Comparison of ENCODE assay signal across 1 cellular context in the genomic region with DNA sequence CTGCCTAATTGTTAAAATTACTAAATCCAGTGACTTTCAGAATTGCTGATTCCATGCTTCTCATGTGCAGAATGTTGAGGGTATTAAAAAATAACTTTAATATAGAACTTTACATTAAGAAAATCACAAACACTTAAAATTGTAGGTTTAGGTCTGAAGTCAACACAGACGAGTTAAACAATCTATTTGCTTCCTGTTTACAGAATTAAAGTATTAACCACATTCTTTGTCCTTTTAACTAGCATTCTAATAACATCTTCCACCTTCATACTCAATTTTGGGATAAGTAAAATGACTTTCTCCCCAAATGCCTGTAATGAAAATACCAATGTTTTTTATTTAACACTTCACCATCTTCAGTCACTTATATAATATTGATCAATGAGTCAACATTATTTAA.
TF ChIP-seq lines count a peak whose summit lies in the region.

No MANE protein-coding gene starts in this region.

TF ChIP-seq in HCT116, 20 proteins besides CTCF, POLR2A, EP300 and RAD21 (continued from another document):
- TF ChIP-seq, protein P1, sequence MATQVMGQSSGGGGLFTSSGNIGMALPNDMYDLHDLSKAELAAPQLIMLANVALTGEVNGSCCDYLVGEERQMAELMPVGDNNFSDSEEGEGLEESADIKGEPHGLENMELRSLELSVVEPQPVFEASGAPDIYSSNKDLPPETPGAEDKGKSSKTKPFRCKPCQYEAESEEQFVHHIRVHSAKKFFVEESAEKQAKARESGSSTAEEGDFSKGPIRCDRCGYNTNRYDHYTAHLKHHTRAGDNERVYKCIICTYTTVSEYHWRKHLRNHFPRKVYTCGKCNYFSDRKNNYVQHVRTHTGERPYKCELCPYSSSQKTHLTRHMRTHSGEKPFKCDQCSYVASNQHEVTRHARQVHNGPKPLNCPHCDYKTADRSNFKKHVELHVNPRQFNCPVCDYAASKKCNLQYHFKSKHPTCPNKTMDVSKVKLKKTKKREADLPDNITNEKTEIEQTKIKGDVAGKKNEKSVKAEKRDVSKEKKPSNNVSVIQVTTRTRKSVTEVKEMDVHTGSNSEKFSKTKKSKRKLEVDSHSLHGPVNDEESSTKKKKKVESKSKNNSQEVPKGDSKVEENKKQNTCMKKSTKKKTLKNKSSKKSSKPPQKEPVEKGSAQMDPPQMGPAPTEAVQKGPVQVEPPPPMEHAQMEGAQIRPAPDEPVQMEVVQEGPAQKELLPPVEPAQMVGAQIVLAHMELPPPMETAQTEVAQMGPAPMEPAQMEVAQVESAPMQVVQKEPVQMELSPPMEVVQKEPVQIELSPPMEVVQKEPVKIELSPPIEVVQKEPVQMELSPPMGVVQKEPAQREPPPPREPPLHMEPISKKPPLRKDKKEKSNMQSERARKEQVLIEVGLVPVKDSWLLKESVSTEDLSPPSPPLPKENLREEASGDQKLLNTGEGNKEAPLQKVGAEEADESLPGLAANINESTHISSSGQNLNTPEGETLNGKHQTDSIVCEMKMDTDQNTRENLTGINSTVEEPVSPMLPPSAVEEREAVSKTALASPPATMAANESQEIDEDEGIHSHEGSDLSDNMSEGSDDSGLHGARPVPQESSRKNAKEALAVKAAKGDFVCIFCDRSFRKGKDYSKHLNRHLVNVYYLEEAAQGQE (IDR thresholded peaks at IDR 0.05; ENCODE audit: low read depth) = no peak
- TF ChIP-seq SIN3A (IDR thresholded peaks at IDR 0.05; ENCODE audit: low read depth) (no peak), YY1 (IDR thresholded peaks at IDR 0.05; ENCODE audit: extremely low read depth, insufficient replicate concordance, low read depth, low read length) (no peak), ZNF274 (IDR thresholded peaks at IDR 0.05; ENCODE audit: low read depth, low read length) (no peak), JUND (IDR thresholded peaks at IDR 0.05) (no peak), EGR1 (IDR thresholded peaks at IDR 0.05; ENCODE audit: low read depth) (no peak), CEBPB (IDR thresholded peaks at IDR 0.05; ENCODE audit: low read depth) (no peak), ZFX (IDR thresholded peaks at IDR 0.05) (no peak), SRF (IDR thresholded peaks at IDR 0.05; ENCODE audit: low read depth) (no peak)
- TF ChIP-seq, protein P2, sequence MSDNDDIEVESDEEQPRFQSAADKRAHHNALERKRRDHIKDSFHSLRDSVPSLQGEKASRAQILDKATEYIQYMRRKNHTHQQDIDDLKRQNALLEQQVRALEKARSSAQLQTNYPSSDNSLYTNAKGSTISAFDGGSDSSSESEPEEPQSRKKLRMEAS (IDR thresholded peaks at IDR 0.05) = no peak
- TF ChIP-seq, protein P3, sequence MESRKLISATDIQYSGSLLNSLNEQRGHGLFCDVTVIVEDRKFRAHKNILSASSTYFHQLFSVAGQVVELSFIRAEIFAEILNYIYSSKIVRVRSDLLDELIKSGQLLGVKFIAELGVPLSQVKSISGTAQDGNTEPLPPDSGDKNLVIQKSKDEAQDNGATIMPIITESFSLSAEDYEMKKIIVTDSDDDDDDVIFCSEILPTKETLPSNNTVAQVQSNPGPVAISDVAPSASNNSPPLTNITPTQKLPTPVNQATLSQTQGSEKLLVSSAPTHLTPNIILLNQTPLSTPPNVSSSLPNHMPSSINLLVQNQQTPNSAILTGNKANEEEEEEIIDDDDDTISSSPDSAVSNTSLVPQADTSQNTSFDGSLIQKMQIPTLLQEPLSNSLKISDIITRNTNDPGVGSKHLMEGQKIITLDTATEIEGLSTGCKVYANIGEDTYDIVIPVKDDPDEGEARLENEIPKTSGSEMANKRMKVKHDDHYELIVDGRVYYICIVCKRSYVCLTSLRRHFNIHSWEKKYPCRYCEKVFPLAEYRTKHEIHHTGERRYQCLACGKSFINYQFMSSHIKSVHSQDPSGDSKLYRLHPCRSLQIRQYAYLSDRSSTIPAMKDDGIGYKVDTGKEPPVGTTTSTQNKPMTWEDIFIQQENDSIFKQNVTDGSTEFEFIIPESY (IDR thresholded peaks at IDR 0.05; ENCODE audit: extremely low read depth, insufficient replicate concordance, low read length) = no peak
- TF ChIP-seq, protein P4, sequence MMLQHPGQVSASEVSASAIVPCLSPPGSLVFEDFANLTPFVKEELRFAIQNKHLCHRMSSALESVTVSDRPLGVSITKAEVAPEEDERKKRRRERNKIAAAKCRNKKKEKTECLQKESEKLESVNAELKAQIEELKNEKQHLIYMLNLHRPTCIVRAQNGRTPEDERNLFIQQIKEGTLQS (IDR thresholded peaks at IDR 0.05) = no peak
